11 cellular contexts compared by ENCODE assay signal in the genomic region with DNA sequence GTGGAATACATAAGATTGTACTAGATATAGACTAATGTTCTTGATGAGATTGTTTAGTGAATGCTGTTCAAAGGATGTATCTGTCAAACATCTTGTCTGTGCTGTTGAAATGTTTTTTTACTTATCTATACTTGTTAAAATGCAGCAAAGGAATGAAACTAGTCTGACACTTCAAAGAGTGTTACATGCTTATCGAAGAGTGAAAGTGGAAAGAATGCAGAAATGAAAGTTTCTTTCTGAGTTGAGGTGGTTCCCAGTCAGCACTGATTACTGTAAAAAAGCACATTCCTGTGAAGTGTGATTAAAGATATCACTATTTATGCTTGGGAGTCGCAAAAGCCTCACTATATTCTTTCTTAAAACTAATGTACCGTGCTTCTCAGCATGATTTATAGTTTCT.
A peak's percentile ranks its signal among the peaks of the same experiment; 100 is the strongest.
DNase-seq lines count a peak whose midpoint lies in the region; ATAC-seq and TF ChIP-seq lines count a peak whose summit lies in the region.
"Had no signal": no experiment of that assay in that cellular context is flagged by ENCODE, and none has a peak within 500 bp of the region (broad histone marks: within the 10 kb centered on the region; RNA-seq: fewer than 3 reads in every experiment).

No MANE protein-coding gene starts in this region.

- DNase-seq in cardiac muscle cell (ENCODE audit: low read depth in 1 of 2, low spot score in 1 of 2) (peak; percentile 2 to 10), Right ventricle myocardium inferior (ENCODE audit: missing footprints) (no peak), PC-3 (no peak), DMS53 (lab: John Stamatoyannopoulos, UW) (no peak), DMS153 treated with DMSO at 0.1 percent for 48 hours (lab: John Stamatoyannopoulos, UW; ENCODE audit: unreplicated experiment) (no peak)
- no peak for DNase-seq in stimulated activated naive CD8-positive, alpha-beta T cell treated with anti-CD3 and anti-CD28 coated beads, Interleukin-15, Interleukin-2, amounts not matched to agents 100 U/mL and 50 U/mL, for 24 hours
- DNase-seq: activated CD4-positive, alpha-beta T cell treated with anti-CD3 and anti-CD28 coated beads for 4 hours; GDM1; SIG-M5 had no signal

- H3K27ac ChIP-seq in cardiac muscle cell (no peak overlapping the region), PC-3 (ENCODE audit: low read length) (no peak overlapping the region)

- no peaks in the 10 kb centered on the region for H4K20me1 ChIP-seq in PC-3 (ENCODE audit: low read length)

- CTCF ChIA-PET in PC-3 (lab: Charles Lee): no interaction called here

- ATAC-seq in Right ventricle myocardium inferior (no peak), HG02870 (IDR thresholded peaks at IDR 0.05; ENCODE audit: unreplicated experiment) (peak; percentile 92), PC-3 (no peak), GM19455 (IDR thresholded peaks at IDR 0.05; ENCODE audit: unreplicated experiment) (no peak)
- peak; percentile 43 for ATAC-seq in stimulated activated naive CD8-positive, alpha-beta T cell treated with anti-CD3 and anti-CD28 coated beads, Interleukin-15, Interleukin-2, amounts not matched to agents 100 U/mL and 50 U/mL, for 24 hours

- no peak overlapping the region for H3K9ac ChIP-seq in PC-3 (ENCODE audit: low read length)

- H3K9me2 ChIP-seq in PC-3 (replicated peaks; ENCODE audit: low read length): no peaks in the 10 kb centered on the region

- no peaks in the 10 kb centered on the region for H3F3A ChIP-seq in PC-3 (ENCODE audit: low read length, unreplicated experiment)

- 0 out of 2 replicates have a peak overlapping the region, but pooled peaks have one; percentile 10 for H3K4me2 ChIP-seq in PC-3 (ENCODE audit: low read length)

- H3K4me3 ChIP-seq in cardiac muscle cell (no peak overlapping the region), PC-3 (ENCODE audit: low read length) (no peak overlapping the region)

- H3K27me3 ChIP-seq in cardiac muscle cell (no peaks in the 10 kb centered on the region), PC-3 (ENCODE audit: low read length) (no peaks in the 10 kb centered on the region)

- intact Hi-C loops in Right ventricle myocardium inferior (cut with DNase I): no loop called here
- intact Hi-C loops in PC-3 (cut with micrococcal nuclease): no loop called here

- POLR2A ChIA-PET in PC-3 (lab: Charles Lee; ENCODE audit: unreplicated experiment): no interaction called here

- H3K4me1 ChIP-seq in cardiac muscle cell (ENCODE audit: low read depth): peaks cover 5% of the 10 kb centered on the region
- H3K4me1 ChIP-seq in PC-3 (ENCODE audit: insufficient read depth, low read length): no peaks in the 10 kb centered on the region

- H3K9me3 ChIP-seq in cardiac muscle cell (ENCODE audit: low read depth) (no peaks in the 10 kb centered on the region), PC-3 (ENCODE audit: low read length) (peaks cover 6% of the 10 kb centered on the region; the same call in 1 of the 2 replicates)

- H3K79me2 ChIP-seq in PC-3 (ENCODE audit: low read length): no peaks in the 10 kb centered on the region

- BruUV-seq in PC-3 (replicated peaks; lab: Mats Ljungman, UMichigan): no TSS peak

- TF ChIP-seq CTCF in cardiac muscle cell (IDR thresholded peaks at IDR 0.05; ENCODE audit: low read depth, low read length) (no peak), PC-3 (conservative IDR thresholded peaks at IDR 0.05; ENCODE audit: low read depth, low read length) (no peak)

- H2AFZ ChIP-seq in PC-3 (ENCODE audit: low read length): peak overlapping the region; percentile 41; the same call in 1 of the 2 replicates

- H3K36me3 ChIP-seq in cardiac muscle cell (no peaks in the 10 kb centered on the region), PC-3 (ENCODE audit: low read depth, low read length) (no peaks in the 10 kb centered on the region)

Comparison
In these comparisons a context has a peak if more than half of its experiments do, and no peak if none do; other contexts are left out.
1. DNase-seq: peak in cardiac muscle cell (2 of 2); none in Right ventricle myocardium inferior (single experiment), PC-3 (single experiment), stimulated activated naive CD8-positive, alpha-beta T cell treated with anti-CD3 and anti-CD28 coated beads, Interleukin-15, Interleukin-2, amounts not matched to agents 100 U/mL and 50 U/mL, for 24 hours (single experiment), DMS53 (single experiment) and DMS153 treated with DMSO at 0.1 percent for 48 hours (single experiment).
2. ATAC-seq: peak in HG02870 (single experiment) and stimulated activated naive CD8-positive, alpha-beta T cell treated with anti-CD3 and anti-CD28 coated beads, Interleukin-15, Interleukin-2, amounts not matched to agents 100 U/mL and 50 U/mL, for 24 hours (single experiment); none in Right ventricle myocardium inferior (single experiment), PC-3 (single experiment) and GM19455 (single experiment).